Comparison of ENCODE assay signal across 8 cellular contexts in the genomic region with DNA sequence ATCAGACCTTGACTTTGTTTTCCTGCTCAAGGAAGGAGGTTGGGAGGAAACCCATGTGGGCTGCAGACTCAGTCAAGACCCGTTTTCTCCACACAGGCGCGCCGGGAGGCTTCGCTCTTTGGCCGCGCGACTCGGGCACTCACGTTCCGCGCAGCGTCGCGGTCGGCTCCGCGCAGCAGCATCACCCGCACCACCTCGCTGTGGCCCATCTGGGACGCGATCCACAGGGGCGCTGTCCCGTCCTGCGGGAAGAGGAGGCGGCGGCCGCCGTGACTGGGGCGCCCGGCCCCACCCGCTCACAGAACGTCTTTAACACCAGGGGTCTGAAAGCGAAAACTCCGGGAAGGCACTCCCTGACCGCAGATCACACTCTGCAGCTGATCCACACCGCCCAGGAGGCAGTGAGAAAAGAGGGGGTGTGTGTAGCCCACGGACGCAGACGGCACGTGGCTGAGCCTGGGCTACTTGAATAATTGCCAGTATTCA. TPM values are rescaled to one million over a fixed set of nuclear protein-coding genes. Genes with fewer than 3 reads are reported as not detected.
A peak's percentile ranks its signal among the peaks of the same experiment; 100 is the strongest.
DNase-seq lines count a peak whose midpoint lies in the region; ATAC-seq, FAIRE-seq and TF ChIP-seq lines count a peak whose summit lies in the region.

No MANE protein-coding gene starts in this region.

- H3K4me1 Mint-ChIP-seq in stimulated activated naive B cell treated with anti-CD40 and anti-IgM and Interleukin-4, amounts not matched to agents 10 μg/mL and 1 μg/mL and 100 μg/mL, for 72 hours = peaks cover 10 to 26% of the 10 kb centered on the region in 2 donors

- POLR2A ChIA-PET in OCI-LY7 (lab: Charles Lee) = interaction anchor here (0.7 kb wide), 1 partner anchor 70 kb away, joined by 3 read pairs; no protein-coding TSS in a partner anchor

- H3K9me3 Mint-ChIP-seq in stimulated activated naive B cell treated with anti-CD40 and anti-IgM and Interleukin-4, amounts not matched to agents 10 μg/mL and 1 μg/mL and 100 μg/mL, for 72 hours = no peaks in the 10 kb centered on the region

- peak overlapping the region; percentile 25 to 54 (median 48) for H3K4me3 ChIP-seq in keratinocyte (ENCODE audit: control insufficient read depth in 2 of 3, extremely low read depth in 1 of 3, insufficient read depth in 2 of 3, low read depth in 1 of 3, low read length in 3 of 3)
- no peak overlapping the region for H3K4me3 ChIP-seq in OCI-LY7 (ENCODE audit: low read depth, low read length, poor library complexity, severe bottlenecking)

- H3K36me3 ChIP-seq in keratinocyte (ENCODE audit: control insufficient read depth in 2 of 2, extremely low read depth in 1 of 2, insufficient read depth in 2 of 2, low read length in 2 of 2) (no peaks in the 10 kb centered on the region), OCI-LY7 (ENCODE audit: insufficient read depth, low read length) (no peaks in the 10 kb centered on the region)

- H2AFZ ChIP-seq in keratinocyte (ENCODE audit: control insufficient read depth, low read length) (peak overlapping the region; percentile 89), OCI-LY7 (ENCODE audit: low read length) (no peak overlapping the region)

- H3K79me2 ChIP-seq in keratinocyte (ENCODE audit: control insufficient read depth, insufficient read depth, low read length) = no peaks in the 10 kb centered on the region
- H3K79me2 ChIP-seq in OCI-LY7 (ENCODE audit: insufficient read depth, low read depth, low read length) = no peaks in the 10 kb centered on the region

- H3K4me1 ChIP-seq in keratinocyte (ENCODE audit: control insufficient read depth, extremely low read depth, insufficient read depth, low read length) (peaks cover 10% of the 10 kb centered on the region), OCI-LY7 (ENCODE audit: insufficient read depth, low read length, poor library complexity, severe bottlenecking) (no peaks in the 10 kb centered on the region)

- no TSS peak for BruUV-seq in OCI-LY7 (replicated peaks; lab: Mats Ljungman, UMichigan)

- H3K27me3 ChIP-seq in keratinocyte (ENCODE audit: control insufficient read depth, extremely low read depth, insufficient read depth, low read length) = peaks cover 19% of the 10 kb centered on the region

- no peaks in the 10 kb centered on the region for H3K36me3 Mint-ChIP-seq in stimulated activated naive B cell treated with anti-CD40 and anti-IgM and Interleukin-4, amounts not matched to agents 10 μg/mL and 1 μg/mL and 100 μg/mL, for 72 hours

- peak overlapping the region; percentile 71 for H3K4me2 ChIP-seq in keratinocyte (ENCODE audit: control insufficient read depth, extremely low read depth, insufficient read depth, low read depth, low read length)
- H3K4me2 ChIP-seq in OCI-LY7 (ENCODE audit: low read length) = no peak overlapping the region

- H3K9me2 ChIP-seq in OCI-LY7 (ENCODE audit: insufficient read depth, low read length) = no peaks in the 10 kb centered on the region

- H3K9ac ChIP-seq in keratinocyte (ENCODE audit: control insufficient read depth, extremely low read depth, insufficient read depth, low read length) = peak overlapping the region; percentile 31

- dilution Hi-C loops in keratinocyte (cut with MboI; ENCODE audit: extremely low pct_ligation_motif_present, low sequenced_read_pairs) = no loop called here

- peak overlapping the region; percentile 79 to 82 for H3K4me3 Mint-ChIP-seq in stimulated activated naive B cell treated with anti-CD40 and anti-IgM and Interleukin-4, amounts not matched to agents 10 μg/mL and 1 μg/mL and 100 μg/mL, for 72 hours

- ATAC-seq in HG02678 (IDR thresholded peaks at IDR 0.05; ENCODE audit: unreplicated experiment) = peak; percentile 26
- ATAC-seq in stimulated activated naive B cell treated with anti-CD40 and anti-IgM and Interleukin-4, amounts not matched to agents 10 μg/mL and 1 μg/mL and 100 μg/mL, for 72 hours (replicated peaks) = peak; percentile 63 to 72
- ATAC-seq in GM19455 (IDR thresholded peaks at IDR 0.05; ENCODE audit: unreplicated experiment) = no peak

- no peaks in the 10 kb centered on the region for H3K9me1 ChIP-seq in keratinocyte (ENCODE audit: control insufficient read depth, extremely low read depth, insufficient read depth, low read length)

- no peaks in the 10 kb centered on the region for H4K20me1 ChIP-seq in keratinocyte (ENCODE audit: control insufficient read depth, extremely low read depth, insufficient read depth, low read length)
- H4K20me1 ChIP-seq in OCI-LY7 (ENCODE audit: insufficient read depth, low read length) = no peaks in the 10 kb centered on the region

- no peak for FAIRE-seq in keratinocyte (lab: Jason Lieb, UNC)

- H3K27me3 Mint-ChIP-seq in stimulated activated naive B cell treated with anti-CD40 and anti-IgM and Interleukin-4, amounts not matched to agents 10 μg/mL and 1 μg/mL and 100 μg/mL, for 72 hours = peaks cover 38 to 47% of the 10 kb centered on the region in 2 donors

- peak overlapping the region; percentile 20 for H3K27ac Mint-ChIP-seq in stimulated activated naive B cell treated with anti-CD40 and anti-IgM and Interleukin-4, amounts not matched to agents 10 μg/mL and 1 μg/mL and 100 μg/mL, for 72 hours

- DNase-seq in GM03348 (ENCODE audit: low spot score) (peak; percentile 48), amniotic epithelial cell (ENCODE audit: low read depth) (peak; percentile 21), keratinocyte (ENCODE audit: low read depth, low spot score) (no peak), OCI-LY7 (ENCODE audit: low spot score) (no peak), COLO829 (ENCODE audit: low spot score) (no peak)
- peak; percentile 14 for DNase-seq in stimulated activated naive B cell treated with anti-CD40 and anti-IgM and Interleukin-4, amounts not matched to agents 10 μg/mL and 1 μg/mL and 100 μg/mL, for 72 hours

- H3K27ac ChIP-seq in keratinocyte (ENCODE audit: control insufficient read depth, insufficient read depth, low read length) (no peak overlapping the region), OCI-LY7 (ENCODE audit: low read depth, low read length, poor library complexity, severe bottlenecking) (no peak overlapping the region)

- peak in 1 of 3 experiments; percentile 15 for TF ChIP-seq CTCF in keratinocyte (optimal IDR thresholded peaks at IDR 0.05 in 1 of 3, IDR thresholded peaks at IDR 0.05 in 1 of 3, conservative IDR thresholded peaks at IDR 0.05 in 1 of 3; ENCODE audit: extremely low read depth in 1 of 3, insufficient read depth in 2 of 3, low read length in 3 of 3)
- TF ChIP-seq CTCF in OCI-LY7 (conservative IDR thresholded peaks at IDR 0.05; ENCODE audit: low read length) = no peak

- intact Hi-C loops in OCI-LY7 (cut with micrococcal nuclease; ENCODE audit: unreplicated experiment) = no loop called here

- CTCF ChIA-PET in OCI-LY7 (lab: Charles Lee; ENCODE audit: unreplicated experiment) = no interaction called here

- H3K9me3 ChIP-seq in keratinocyte (ENCODE audit: control insufficient read depth, low read depth, low read length) (no peaks in the 10 kb centered on the region), OCI-LY7 (ENCODE audit: low read length) (no peaks in the 10 kb centered on the region)

RNA-seq across cellular contexts. Expression of gene NPC1, which starts 33.1 kb away (rescaled TPM):
- polyA plus RNA-seq in keratinocyte = 43.0 to 57.8 TPM (median 49.9 TPM) in 3 replicates
- polyA plus RNA-seq in keratinocyte (2011; ENCODE audit: low read depth) = 67.7 TPM
- polyA plus RNA-seq in keratinocyte (2011; cell fraction: cytosol; rRNA removed) = 16.7 and 21.3 TPM in 2 replicates
- 137 and 162 TPM in 2 replicates for polyA plus RNA-seq in keratinocyte (2011; cell fraction: nucleus; rRNA removed)
- 36.4 and 73.2 TPM in 2 replicates for polyA plus RNA-seq in keratinocyte (2012; ENCODE audit: low replicate concordance)
- 114 to 172 TPM (median 130 TPM) in 3 replicates for polyA minus RNA-seq in keratinocyte
- polyA minus RNA-seq in keratinocyte (2011; cell fraction: cytosol; rRNA and poly(A)+ RNA removed) = 45.1 TPM
- polyA minus RNA-seq in keratinocyte (2011; cell fraction: nucleus; rRNA and poly(A)+ RNA removed) = 175 and 222 TPM in 2 replicates
- 22.3 and 26.0 TPM in 2 replicates for total RNA-seq in OCI-LY7 (2014; rRNA removed; shearing (Covaris generic))
- 38.9 and 40.7 TPM in 2 replicates for total RNA-seq in OCI-LY7 (2022)

RNA-seq across cellular contexts. Expression of gene ANKRD29, which starts 43.3 kb away (rescaled TPM):
- 2.4 to 8.5 TPM (median 3.7 TPM) in 3 replicates for polyA plus RNA-seq in keratinocyte
- 3.0 TPM for polyA plus RNA-seq in keratinocyte (2011; ENCODE audit: low read depth)
- polyA plus RNA-seq in keratinocyte (2011; cell fraction: cytosol; rRNA removed) = 6.0 and 7.8 TPM in 2 replicates
- polyA plus RNA-seq in keratinocyte (2011; cell fraction: nucleus; rRNA removed) = 18.1 and 18.7 TPM in 2 replicates
- 1.9 and 2.9 TPM in 2 replicates for polyA plus RNA-seq in keratinocyte (2012; ENCODE audit: low replicate concordance)
- 2.3 to 5.6 TPM (median 3.3 TPM) in 3 replicates for polyA minus RNA-seq in keratinocyte
- polyA minus RNA-seq in keratinocyte (2011; cell fraction: cytosol; rRNA and poly(A)+ RNA removed) = 5.0 TPM
- polyA minus RNA-seq in keratinocyte (2011; cell fraction: nucleus; rRNA and poly(A)+ RNA removed) = 4.9 and 6.1 TPM in 2 replicates
- total RNA-seq in OCI-LY7 (2014; rRNA removed; shearing (Covaris generic)) = not detected in 2 replicates
- not detected in 2 replicates for total RNA-seq in OCI-LY7 (2022)

Comparison
In these comparisons a context has a peak if more than half of its experiments do, and no peak if none do; other contexts are left out.
1. DNase-seq: peak in GM03348 (single experiment), amniotic epithelial cell (single experiment) and stimulated activated naive B cell treated with anti-CD40 and anti-IgM and Interleukin-4, amounts not matched to agents 10 μg/mL and 1 μg/mL and 100 μg/mL, for 72 hours (single experiment); none in keratinocyte (single experiment), OCI-LY7 (single experiment) and COLO829 (single experiment).